Comparison of ENCODE assay signal across 24 cellular contexts in genomic region chr18:79206444-79206843, GRCh38.
"Had no signal": no experiment of that assay in that cellular context is flagged by ENCODE, and none has a peak within 500 bp of the region (broad histone marks: within the 10 kb centered on the region; RNA-seq: fewer than 3 reads in every experiment).

No MANE protein-coding gene starts in this region.

- H3K9me3 ChIP-seq: esophagus muscularis mucosa, gastroesophageal sphincter, heart right ventricle, left lung, lower lobe of right lung, mucosa of descending colon had no signal

- H3K9me3 Mint-ChIP-seq: mesothelial cell of epicardium, naive B cell had no signal

- H3K4me3 Mint-ChIP-seq: mesothelial cell of epicardium, naive B cell had no signal

- FAIRE-seq: colon, endothelial cell of umbilical vein, frontal cortex, islet of Langerhans, keratinocyte had no signal

- ATAC-seq: foreskin keratinocyte, gastroesophageal sphincter, heart right ventricle, left cardiac atrium, left lung, left ventricle myocardium superior, lower lobe of right lung, mucosa of descending colon had no signal

- H3K4me1 ChIP-seq: gastroesophageal sphincter, left lung, lower lobe of right lung had no signal

- H3K27me3 Mint-ChIP-seq: naive B cell had no signal

- H3K27ac ChIP-seq: coronary artery, dorsolateral prefrontal cortex, esophagus muscularis mucosa, foreskin keratinocyte, gastroesophageal sphincter, heart right ventricle, left lung, lower lobe of right lung had no signal

- H3K27ac Mint-ChIP-seq: mesothelial cell of epicardium had no signal

- H3K4me1 Mint-ChIP-seq: mesothelial cell of epicardium had no signal

- H3K4me3 ChIP-seq: coronary artery, dorsolateral prefrontal cortex, esophagus muscularis mucosa, gastroesophageal sphincter, heart right ventricle, left lung, lower lobe of right lung, mucosa of descending colon had no signal

- DNase-seq: dermis blood vessel endothelial cell; dorsolateral prefrontal cortex; effector CD4-positive, alpha-beta T cell; effector memory CD4-positive, alpha-beta T cell; foreskin keratinocyte; head of caudate nucleus; heart right ventricle; hippocampal formation; left cardiac atrium; left lung; left ventricle myocardium superior; lower lobe of right lung; mesenchymal stem cell; mucosa of descending colon; naive B cell had no signal
